In the genomic region with DNA sequence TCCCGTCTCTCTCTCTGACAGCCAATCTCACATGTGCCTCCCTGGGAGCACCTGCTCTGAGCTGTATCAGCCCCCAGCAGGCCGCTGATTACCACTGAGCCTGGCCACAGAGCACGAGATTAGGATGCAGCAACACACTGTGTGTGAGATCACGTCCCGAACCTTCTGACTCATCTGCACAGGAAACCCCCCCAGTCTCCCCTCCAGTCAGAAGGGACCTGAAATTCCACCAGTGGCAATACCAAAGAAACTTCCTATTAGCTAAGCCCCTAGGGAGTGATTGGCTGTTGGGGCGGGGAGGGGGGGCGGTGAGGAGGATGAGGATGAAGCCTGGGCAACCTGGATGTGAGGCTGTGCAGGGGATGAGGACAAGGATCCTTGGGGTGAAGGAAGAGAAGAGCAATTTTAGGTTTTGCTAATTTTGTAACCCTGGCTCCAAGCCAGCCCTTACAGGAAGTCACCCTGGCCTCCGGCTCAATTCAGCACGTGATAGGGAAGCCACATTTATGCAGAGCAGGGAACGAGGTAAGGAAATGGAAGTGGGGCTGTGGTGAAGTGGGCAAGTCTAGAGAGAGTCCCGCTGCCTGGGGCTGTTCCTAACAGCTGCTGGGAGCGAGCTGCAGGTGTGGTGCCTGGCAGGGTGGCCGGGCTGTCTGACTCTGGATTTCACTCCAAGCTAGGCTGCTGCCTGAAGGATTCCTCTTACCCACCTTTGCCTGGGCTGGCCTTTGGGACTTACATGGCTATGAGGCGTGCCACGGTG, we compare ENCODE assay signal across 8 cellular contexts. TPM values are rescaled to one million over a fixed set of nuclear protein-coding genes. Genes with fewer than 3 reads are reported as not detected.
DNase-seq lines count a peak whose midpoint lies in the region; ATAC-seq and TF ChIP-seq lines count a peak whose summit lies in the region.

No MANE protein-coding gene starts in this region.

- TF ChIP-seq EP300 in SK-N-SH (IDR thresholded peaks at IDR 0.05; ENCODE audit: borderline replicate concordance in 1 of 2, low read depth in 1 of 2, low read length in 1 of 2): 0 out of 4 replicates have a peak, but pooled peaks of 1 of the 2 experiments have one; percentile 12

- peak overlapping the region; percentile 52; the same call in 1 of the 2 replicates for H2AFZ ChIP-seq in SK-N-SH (ENCODE audit: low read depth)

- 0 out of 2 replicates have a peak overlapping the region, but pooled peaks have one; percentile 6 for H3K4me2 ChIP-seq in SK-N-SH

- H4K20me1 ChIP-seq in SK-N-SH (ENCODE audit: insufficient read depth): no peaks in the 10 kb centered on the region

- peak; percentile 58 for TF ChIP-seq POLR2A in GM19099 (IDR thresholded peaks at IDR 0.05; ENCODE audit: extremely low read depth, insufficient read length, low read depth)

- H3K9ac ChIP-seq in SK-N-SH: no peak overlapping the region

- no peak overlapping the region for H3K4me3 ChIP-seq in BJ (ENCODE audit: low read depth, low read length)
- no peak overlapping the region for H3K4me3 ChIP-seq in SK-N-SH (ENCODE audit: low read depth in 2 of 2, low read length in 1 of 2)

- WGBS in SK-N-SH (ENCODE audit: low lambda C conversion rate): 54% methylated on average over 12 of the region's 15 CpGs

- no peak for TF ChIP-seq RAD21 in SK-N-SH (IDR thresholded peaks at IDR 0.05; ENCODE audit: low read length)

- H3K4me1 ChIP-seq in SK-N-SH (ENCODE audit: control insufficient read depth in 1 of 2, insufficient read depth in 2 of 2, low read depth in 1 of 2, low read length in 1 of 2): peaks cover 23 to 24% of the 10 kb centered on the region in 2 experiments; a peak in 2 of 4 replicates

- no peaks in the 10 kb centered on the region for H3K79me2 ChIP-seq in SK-N-SH (ENCODE audit: insufficient read depth)

- no peaks in the 10 kb centered on the region; the same call in none of the 2 replicates for H3K36me3 ChIP-seq in BJ (ENCODE audit: control insufficient read depth, insufficient read depth, low read length)
- no peaks in the 10 kb centered on the region for H3K36me3 ChIP-seq in SK-N-SH (replicated peaks in 1 of 2; ENCODE audit: control insufficient read depth in 1 of 2, insufficient read depth in 2 of 2, low read length in 1 of 2)

- CTCF ChIA-PET in BJ (lab: Yijun Ruan, JAX): interaction anchor here (0.6 to 1.9 kb wide), 3 partner anchors 26 to 69 kb away, joined by 3 to 5 read pairs (median 3); no protein-coding TSS in a partner anchor
- CTCF ChIA-PET in SK-N-SH (lab: Yijun Ruan, JAX): interaction anchor here (6.3 kb wide), 1 partner anchor 33 kb away, joined by 26 read pairs; no protein-coding TSS in a partner anchor

- DNase-seq in BJ (ENCODE audit: low read depth) (peak; percentile 44), SK-N-SH (no peak), left ventricle myocardium superior (peak; percentile 65), smooth muscle cell of the brain vasculature (ENCODE audit: low read depth, low spot score) (peak; percentile 53), NCI-H774 (lab: John Stamatoyannopoulos, UW) (no peak)
- DNase-seq in activated naive CD4-positive, alpha-beta T cell treated with anti-CD3 and anti-CD28 coated beads, Interleukin-2, amount 50 U/mL, for 16 hours: peak; percentile 88

- POLR2A ChIA-PET in BJ (lab: Charles Lee): interaction anchor here (0.6 kb wide), 1 partner anchor 251 kb away, joined by 8 read pairs; no protein-coding TSS in a partner anchor
- POLR2A ChIA-PET in SK-N-SH (lab: Yijun Ruan, JAX): no interaction called here

- H3K9me2 ChIP-seq in SK-N-SH: no peaks in the 10 kb centered on the region

- H3K27ac ChIP-seq in SK-N-SH (ENCODE audit: low read depth in 2 of 2, low read length in 1 of 2): no peak overlapping the region

- TF ChIP-seq CTCF in BJ (IDR thresholded peaks at IDR 0.05; ENCODE audit: insufficient read depth, low read depth, low read length) (no peak), SK-N-SH (IDR thresholded peaks at IDR 0.05) (no peak)

- no peaks in the 10 kb centered on the region for H3K9me3 ChIP-seq in SK-N-SH

- ATAC-seq in HG03342 (IDR thresholded peaks at IDR 0.05; ENCODE audit: unreplicated experiment) (peak; percentile 91), left ventricle myocardium superior (peak; percentile 65)

- no peaks in the 10 kb centered on the region for H3F3A ChIP-seq in SK-N-SH (replicated peaks; ENCODE audit: insufficient read depth)

- intact Hi-C loops in left ventricle myocardium superior (cut with micrococcal nuclease): no loop called here

- H3K27me3 ChIP-seq in BJ (ENCODE audit: control insufficient read depth, insufficient read depth, low read length) (no peaks in the 10 kb centered on the region), SK-N-SH (ENCODE audit: insufficient read depth) (no peaks in the 10 kb centered on the region; the same call in 1 of the 2 replicates)

TF ChIP-seq in SK-N-SH, 30 proteins besides CTCF, POLR2A, EP300 and RAD21:
- TF ChIP-seq POLR2AphosphoS5 (IDR thresholded peaks at IDR 0.05; ENCODE audit: low read depth, low read length): no peak
- TF ChIP-seq, protein P1, sequence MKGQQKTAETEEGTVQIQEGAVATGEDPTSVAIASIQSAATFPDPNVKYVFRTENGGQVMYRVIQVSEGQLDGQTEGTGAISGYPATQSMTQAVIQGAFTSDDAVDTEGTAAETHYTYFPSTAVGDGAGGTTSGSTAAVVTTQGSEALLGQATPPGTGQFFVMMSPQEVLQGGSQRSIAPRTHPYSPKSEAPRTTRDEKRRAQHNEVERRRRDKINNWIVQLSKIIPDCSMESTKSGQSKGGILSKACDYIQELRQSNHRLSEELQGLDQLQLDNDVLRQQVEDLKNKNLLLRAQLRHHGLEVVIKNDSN (IDR thresholded peaks at IDR 0.05; ENCODE audit: borderline replicate concordance, low read depth): peak; percentile 47; the same call in 1 of the 2 replicates
- TF ChIP-seq, protein P2, sequence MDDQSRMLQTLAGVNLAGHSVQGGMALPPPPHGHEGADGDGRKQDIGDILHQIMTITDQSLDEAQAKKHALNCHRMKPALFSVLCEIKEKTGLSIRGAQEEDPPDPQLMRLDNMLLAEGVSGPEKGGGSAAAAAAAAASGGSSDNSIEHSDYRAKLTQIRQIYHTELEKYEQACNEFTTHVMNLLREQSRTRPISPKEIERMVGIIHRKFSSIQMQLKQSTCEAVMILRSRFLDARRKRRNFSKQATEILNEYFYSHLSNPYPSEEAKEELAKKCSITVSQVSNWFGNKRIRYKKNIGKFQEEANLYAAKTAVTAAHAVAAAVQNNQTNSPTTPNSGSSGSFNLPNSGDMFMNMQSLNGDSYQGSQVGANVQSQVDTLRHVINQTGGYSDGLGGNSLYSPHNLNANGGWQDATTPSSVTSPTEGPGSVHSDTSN (IDR thresholded peaks at IDR 0.05): no peak
- TF ChIP-seq FOXJ3 (CRISPR knock-in tag; IDR thresholded peaks at IDR 0.05): no peak
- no peak for TF ChIP-seq JUND (IDR thresholded peaks at IDR 0.05)
- TF ChIP-seq MEF2A (IDR thresholded peaks at IDR 0.05; ENCODE audit: borderline replicate concordance, low read depth): no peak
- peak; percentile 64 for TF ChIP-seq NFIC (IDR thresholded peaks at IDR 0.05; ENCODE audit: borderline replicate concordance)
- TF ChIP-seq, protein P3, sequence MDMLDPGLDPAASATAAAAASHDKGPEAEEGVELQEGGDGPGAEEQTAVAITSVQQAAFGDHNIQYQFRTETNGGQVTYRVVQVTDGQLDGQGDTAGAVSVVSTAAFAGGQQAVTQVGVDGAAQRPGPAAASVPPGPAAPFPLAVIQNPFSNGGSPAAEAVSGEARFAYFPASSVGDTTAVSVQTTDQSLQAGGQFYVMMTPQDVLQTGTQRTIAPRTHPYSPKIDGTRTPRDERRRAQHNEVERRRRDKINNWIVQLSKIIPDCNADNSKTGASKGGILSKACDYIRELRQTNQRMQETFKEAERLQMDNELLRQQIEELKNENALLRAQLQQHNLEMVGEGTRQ (IDR thresholded peaks at IDR 0.05; ENCODE audit: borderline replicate concordance, low read depth, low read length): no peak
- TF ChIP-seq TAF1 (IDR thresholded peaks at IDR 0.05; ENCODE audit: borderline replicate concordance, low read depth, low read length): no peak
- peak; percentile 55; the same call in 1 of the 2 replicates for TF ChIP-seq FOSL2 (IDR thresholded peaks at IDR 0.05; ENCODE audit: borderline replicate concordance, low read depth)
- no peak for TF ChIP-seq RFX5 (IDR thresholded peaks at IDR 0.05; ENCODE audit: low read length)
- TF ChIP-seq NRF1 (IDR thresholded peaks at IDR 0.05; ENCODE audit: low read depth, low read length): no peak

RNA-seq across cellular contexts. Expression of a gene that starts 1.9 kb away (rescaled TPM):
- polyA plus RNA-seq in BJ (2011; rRNA removed) (16.7 and 26.7 TPM in 2 replicates), SK-N-SH (2012; rRNA removed) (4.1 and 4.7 TPM in 2 replicates)
- 11.7 and 22.9 TPM in 2 replicates for polyA minus RNA-seq in BJ (2011; rRNA and poly(A)+ RNA removed)
- polyA plus RNA-seq in SK-N-SH (2012; cell fraction: cytosol; rRNA removed): 2.4 and 4.4 TPM in 2 replicates
- 5.0 and 7.0 TPM in 2 replicates for polyA plus RNA-seq in SK-N-SH (2012; cell fraction: nucleus; rRNA removed)
- total RNA-seq in left ventricle myocardium superior: 20.6 TPM

RNA-seq across cellular contexts. Expression of a gene that starts 34.5 kb away (rescaled TPM):
- polyA plus RNA-seq in BJ (2011; rRNA removed) (not detected in 2 replicates), SK-N-SH (2012; rRNA removed) (not detected in 2 replicates)
- not detected in 2 replicates for polyA minus RNA-seq in BJ (2011; rRNA and poly(A)+ RNA removed)
- polyA plus RNA-seq in SK-N-SH (2012; cell fraction: cytosol; rRNA removed): not detected in 2 replicates
- not detected in 2 replicates for polyA plus RNA-seq in SK-N-SH (2012; cell fraction: nucleus; rRNA removed)
- not detected for total RNA-seq in left ventricle myocardium superior

RNA-seq across cellular contexts. Expression of a gene that starts 35.3 kb away (rescaled TPM):
- polyA plus RNA-seq in BJ (2011; rRNA removed) (0.10 and 0.43 TPM in 2 replicates), SK-N-SH (2012; rRNA removed) (0.08 and 0.30 TPM in 2 replicates)
- polyA minus RNA-seq in BJ (2011; rRNA and poly(A)+ RNA removed): not detected in 2 replicates
- polyA plus RNA-seq in SK-N-SH (2012; cell fraction: cytosol; rRNA removed): 0.13 and 0.39 TPM in 2 replicates
- polyA plus RNA-seq in SK-N-SH (2012; cell fraction: nucleus; rRNA removed): 0.26 and 0.65 TPM in 2 replicates
- total RNA-seq in left ventricle myocardium superior: 1.0 TPM

RNA-seq across cellular contexts. Expression of a gene that starts 44.0 kb away (rescaled TPM):
- polyA plus RNA-seq in BJ (2011; rRNA removed) (not detected in 2 replicates), SK-N-SH (2012; rRNA removed) (not detected in 2 replicates)
- not detected in 2 replicates for polyA minus RNA-seq in BJ (2011; rRNA and poly(A)+ RNA removed)
- polyA plus RNA-seq in SK-N-SH (2012; cell fraction: cytosol; rRNA removed): not detected in 2 replicates
- not detected in 2 replicates for polyA plus RNA-seq in SK-N-SH (2012; cell fraction: nucleus; rRNA removed)
- not detected for total RNA-seq in left ventricle myocardium superior

Comparison
In these comparisons a context has a peak if more than half of its experiments do, and no peak if none do; other contexts are left out.
1. DNase-seq: peak in BJ (single experiment), activated naive CD4-positive, alpha-beta T cell treated with anti-CD3 and anti-CD28 coated beads, Interleukin-2, amount 50 U/mL, for 16 hours (single experiment), left ventricle myocardium superior (single experiment) and smooth muscle cell of the brain vasculature (single experiment); none in SK-N-SH (single experiment) and NCI-H774 (single experiment).